In genomic region chr9:95729669-95730368, GRCh38 we compare ENCODE assay signal across 1 cellular context.
TF ChIP-seq lines count a peak whose summit lies in the region.

No MANE protein-coding gene starts in this region.

TF ChIP-seq in K562, 482 proteins besides CTCF, POLR2A, EP300 and RAD21 (continued from another document):
- TF ChIP-seq ZNF518B (CRISPR knock-in tag; IDR thresholded peaks at IDR 0.05) = no peak
- TF ChIP-seq TSC22D4 (tag; IDR thresholded peaks at IDR 0.05) = no peak
- TF ChIP-seq HNRNPLL (IDR thresholded peaks at IDR 0.05; ENCODE audit: low read depth, low read length, poor library complexity, severe bottlenecking) = no peak
- 0 out of 2 replicates have a peak, but pooled peaks have one; percentile 17 for TF ChIP-seq MAFG (tag; conservative IDR thresholded peaks at IDR 0.05)
- peak; percentile 73 for TF ChIP-seq NFYB (IDR thresholded peaks at IDR 0.05; ENCODE audit: extremely low read depth, insufficient read length)
- peak; percentile 76 for TF ChIP-seq ZBTB40 (IDR thresholded peaks at IDR 0.05)
- TF ChIP-seq ZBTB40 (CRISPR knock-in tag; IDR thresholded peaks at IDR 0.05) = no peak
- no peak for TF ChIP-seq POLR3A (IDR thresholded peaks at IDR 0.05; ENCODE audit: borderline replicate concordance, extremely low read depth, insufficient read depth, insufficient read length)
- TF ChIP-seq ERF (CRISPR knock-in tag; IDR thresholded peaks at IDR 0.05) = no peak
- TF ChIP-seq C11orf30 (IDR thresholded peaks at IDR 0.05; ENCODE audit: low read depth) = peak; percentile 39; the same call in 1 of the 2 replicates
- peak; percentile 46 for TF ChIP-seq FOS (IDR thresholded peaks at IDR 0.05; ENCODE audit: extremely low read depth, insufficient read length)
- no peak for TF ChIP-seq ZNF282 (CRISPR knock-in tag; IDR thresholded peaks at IDR 0.05)
- peak; percentile 29 for TF ChIP-seq RBM25 (IDR thresholded peaks at IDR 0.05; ENCODE audit: low read depth, low read length, severe bottlenecking)
